In genomic region chr2:97993926-97994325, GRCh38 we compare ENCODE assay signal across 10 cellular contexts. TPM values are rescaled to one million over a fixed set of nuclear protein-coding genes. Genes with fewer than 3 reads are reported as not detected.
A peak's percentile ranks its signal among the peaks of the same experiment; 100 is the strongest.
DNase-seq lines count a peak whose midpoint lies in the region; ATAC-seq and TF ChIP-seq lines count a peak whose summit lies in the region.
"Had no signal": no experiment of that assay in that cellular context is flagged by ENCODE, and none has a peak within 500 bp of the region (broad histone marks: within the 10 kb centered on the region; RNA-seq: fewer than 3 reads in every experiment).

No MANE protein-coding gene starts in this region.

- DNase-seq in DMS 273 (lab: John Stamatoyannopoulos, UW; ENCODE audit: unreplicated experiment) (peak; percentile 23), DMS 273 treated with DMSO at 0.1 percent for 48 hours (lab: John Stamatoyannopoulos, UW) (no peak), Peyer's patch (no peak), esophagus muscularis mucosa (ENCODE audit: extremely low spot score) (no peak), retinal pigment epithelial cell (ENCODE audit: low read depth) (no peak), NCI-H1436 (lab: John Stamatoyannopoulos, UW) (no peak), mesenteric fat pad (ENCODE audit: low spot score) (no peak)
- DNase-seq: WERI-Rb-1 had no signal

- H3K36me3 ChIP-seq in Peyer's patch (no peaks in the 10 kb centered on the region), esophagus muscularis mucosa (no peaks in the 10 kb centered on the region)
- H3K36me3 ChIP-seq: WERI-Rb-1 had no signal

- intact Hi-C loops in esophagus muscularis mucosa (cut with DNase I) = no loop called here

- ATAC-seq in GM19035 (IDR thresholded peaks at IDR 0.05; ENCODE audit: unreplicated experiment) = no peak

- H3K4me3 ChIP-seq in Peyer's patch = peak overlapping the region; percentile 79 to 98 (median 94)
- peak overlapping the region; percentile 75 to 95 (median 92) for H3K4me3 ChIP-seq in esophagus muscularis mucosa
- H3K4me3 ChIP-seq in retinal pigment epithelial cell (ENCODE audit: low read length) = peak overlapping the region; percentile 92
- H3K4me3 ChIP-seq: lung had no signal

- H3K27ac ChIP-seq in Peyer's patch (peak overlapping the region in 3 of 4 donors; percentile 3 to 94 (median 94)), esophagus muscularis mucosa (replicated peaks in 1 of 4) (peak overlapping the region in 1 of 4 donors; percentile 94)
- H3K27ac ChIP-seq: WERI-Rb-1 had no signal

- H3K4me1 ChIP-seq in Peyer's patch (peaks cover 0 to 19% (median 2%) of the 10 kb centered on the region in 4 donors), esophagus muscularis mucosa (peaks cover 23 to 51% (median 48%) of the 10 kb centered on the region in 4 donors)

- peak in 1 of 6 experiments; percentile 3 for TF ChIP-seq CTCF in Peyer's patch (IDR thresholded peaks at IDR 0.05)
- no peak for TF ChIP-seq CTCF in esophagus muscularis mucosa (IDR thresholded peaks at IDR 0.05)
- TF ChIP-seq CTCF in retinal pigment epithelial cell (conservative IDR thresholded peaks at IDR 0.05; ENCODE audit: low read depth, low read length) = no peak

- H3K27me3 ChIP-seq in Peyer's patch (no peaks in the 10 kb centered on the region), esophagus muscularis mucosa (no peaks in the 10 kb centered on the region)

- TF ChIP-seq EP300 in esophagus muscularis mucosa (IDR thresholded peaks at IDR 0.05) = no peak

- WGBS in esophagus muscularis mucosa = 60% methylated on average over 6 of the region's 6 CpGs

- H3K9me3 ChIP-seq in Peyer's patch (no peaks in the 10 kb centered on the region), esophagus muscularis mucosa (no peaks in the 10 kb centered on the region)

- TF ChIP-seq POLR2A in Peyer's patch (IDR thresholded peaks at IDR 0.05) = no peak
- TF ChIP-seq POLR2A in esophagus muscularis mucosa (IDR thresholded peaks at IDR 0.05; ENCODE audit: low read depth) = no peak

RNA-seq across cellular contexts. Expression of gene TMEM131, which starts 1.8 kb away (rescaled TPM):
- total RNA-seq in Peyer's patch = 10 to 100 TPM; 64.6 to 86.3 (median 74.5) TPM
- 10 to 100 TPM; 23.9 to 34.1 (median 26.5) TPM for total RNA-seq in esophagus muscularis mucosa
- total RNA-seq in mesenteric fat pad = 34.8 TPM
